In the genomic region with DNA sequence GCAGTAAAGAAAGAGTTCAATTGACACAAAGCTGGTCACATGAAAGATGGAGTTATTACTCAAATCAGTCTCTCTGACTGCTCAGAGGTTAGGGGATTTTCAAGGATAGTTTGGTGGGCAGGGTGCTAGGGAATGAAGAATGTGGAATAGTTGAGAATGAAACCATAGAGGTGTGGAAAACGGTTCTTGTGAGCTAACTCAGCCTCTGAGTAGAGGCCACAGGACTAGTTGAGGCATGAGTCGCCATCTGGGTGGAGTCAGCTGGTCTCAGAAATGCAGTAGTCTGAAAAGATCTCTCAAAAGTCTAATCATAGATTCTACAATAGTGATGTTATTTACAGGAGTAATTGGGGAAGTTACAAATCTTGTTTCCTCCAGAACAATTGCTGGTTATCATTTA, we compare ENCODE assay signal across 29 cellular contexts.
DNase-seq lines count a peak whose midpoint lies in the region; ATAC-seq, FAIRE-seq and TF ChIP-seq lines count a peak whose summit lies in the region.
"Had no signal": no experiment of that assay in that cellular context is flagged by ENCODE, and none has a peak within 500 bp of the region (broad histone marks: within the 10 kb centered on the region; RNA-seq: fewer than 3 reads in every experiment).

No MANE protein-coding gene starts in this region.

- H3K9me3 ChIP-seq in naive thymus-derived CD4-positive, alpha-beta T cell (ENCODE audit: control insufficient read depth in 2 of 3, low read length in 3 of 3) = no peaks in the 10 kb centered on the region
- H3K9me3 ChIP-seq: breast epithelium, esophagus muscularis mucosa, sigmoid colon, upper lobe of left lung had no signal

- H3K4me1 Mint-ChIP-seq in naive thymus-derived CD4-positive, alpha-beta T cell = peaks cover 0 to 4% (median 0%) of the 10 kb centered on the region in 7 donors
- no peaks in the 10 kb centered on the region for H3K4me1 Mint-ChIP-seq in T-cell
- H3K4me1 Mint-ChIP-seq: activated naive CD8-positive, alpha-beta T cell treated with anti-CD3 and anti-CD28 coated beads, Interleukin-2, amount 50 U/mL, for 24 hours had no signal

- in situ Hi-C loops in brain microvascular endothelial cell (cut with HindIII; ENCODE audit: low pct_ligation_motif_present, low sequenced_read_pairs) = no loop called here

- H3K27ac ChIP-seq in brain microvascular endothelial cell = no peak overlapping the region
- no peak overlapping the region for H3K27ac ChIP-seq in naive thymus-derived CD4-positive, alpha-beta T cell (ENCODE audit: low read depth, low read length)
- H3K27ac ChIP-seq: breast epithelium, coronary artery, esophagus muscularis mucosa, PC-9, sigmoid colon, upper lobe of left lung had no signal

- peaks cover 34 to 59% (median 51%) of the 10 kb centered on the region in 5 donors for H3K27me3 Mint-ChIP-seq in naive thymus-derived CD4-positive, alpha-beta T cell
- peaks cover 35 to 37% of the 10 kb centered on the region in 2 donors for H3K27me3 Mint-ChIP-seq in T-cell

- H3K36me3 Mint-ChIP-seq in naive thymus-derived CD4-positive, alpha-beta T cell = peaks cover 0 to 3% (median 0%) of the 10 kb centered on the region in 5 donors
- no peaks in the 10 kb centered on the region for H3K36me3 Mint-ChIP-seq in T-cell
- H3K36me3 Mint-ChIP-seq: CD8-positive, alpha-beta T cell had no signal

- POLR2A ChIA-PET in naive thymus-derived CD4-positive, alpha-beta T cell (lab: Charles Lee) = no interaction called here
- POLR2A ChIA-PET in T-cell (lab: Charles Lee) = interaction anchor here in 1 of 2 donors (0.6 kb wide), 1 partner anchor 28 kb away, joined by 3 read pairs; no protein-coding TSS in a partner anchor

- no peaks in the 10 kb centered on the region for H3K36me3 ChIP-seq in brain microvascular endothelial cell (replicated peaks)
- H3K36me3 ChIP-seq in naive thymus-derived CD4-positive, alpha-beta T cell (ENCODE audit: control insufficient read depth in 2 of 3, insufficient read depth in 3 of 3, low read length in 3 of 3) = no peaks in the 10 kb centered on the region
- H3K36me3 ChIP-seq: breast epithelium, esophagus muscularis mucosa, sigmoid colon, upper lobe of left lung had no signal

- no peak overlapping the region for H3K4me3 Mint-ChIP-seq in naive thymus-derived CD4-positive, alpha-beta T cell
- no peak overlapping the region for H3K4me3 Mint-ChIP-seq in T-cell
- H3K4me3 Mint-ChIP-seq: activated CD8-positive, alpha-beta T cell treated with anti-CD3 and anti-CD28 coated beads, Interleukin-2, amount 10 ng/mL, durations not matched to agents 7 days and 5 days; activated naive CD8-positive, alpha-beta T cell treated with anti-CD3 and anti-CD28 coated beads, Interleukin-2, amount 50 U/mL, for 24 hours; CD8-positive, alpha-beta T cell; H9 had no signal

- H3K4me1 ChIP-seq in naive thymus-derived CD4-positive, alpha-beta T cell (ENCODE audit: control insufficient read depth in 2 of 2, insufficient read depth in 2 of 2, low read length in 2 of 2) = no peaks in the 10 kb centered on the region
- H3K4me1 ChIP-seq: breast epithelium, esophagus muscularis mucosa, sigmoid colon, upper lobe of left lung had no signal

- TF ChIP-seq CTCF in brain microvascular endothelial cell (IDR thresholded peaks at IDR 0.05; ENCODE audit: low read depth, low read length, missing control alignments) = no peak

- peaks cover 0 to 6% (median 0%) of the 10 kb centered on the region in 11 donors for H3K9me3 Mint-ChIP-seq in naive thymus-derived CD4-positive, alpha-beta T cell
- no peaks in the 10 kb centered on the region for H3K9me3 Mint-ChIP-seq in T-cell
- H3K9me3 Mint-ChIP-seq: activated naive CD8-positive, alpha-beta T cell treated with anti-CD3 and anti-CD28 coated beads, Interleukin-2, amount 50 U/mL, for 24 hours; CD8-positive, alpha-beta T cell; H9 had no signal

- peak; percentile 43 for ATAC-seq in HG02610 (IDR thresholded peaks at IDR 0.05; ENCODE audit: unreplicated experiment)
- ATAC-seq in naive thymus-derived CD4-positive, alpha-beta T cell = peak; percentile 26
- ATAC-seq in T-cell (replicated peaks in 1 of 4) = no peak
- no peak for ATAC-seq in HG03469 (IDR thresholded peaks at IDR 0.05; ENCODE audit: unreplicated experiment)
- ATAC-seq in GM19023 (IDR thresholded peaks at IDR 0.05; ENCODE audit: unreplicated experiment) = no peak
- ATAC-seq: activated CD8-positive, alpha-beta T cell treated with anti-CD3 and anti-CD28 coated beads, Interleukin-2, amount 10 ng/mL, durations not matched to agents 7 days and 5 days; activated naive CD8-positive, alpha-beta T cell treated with anti-CD3 and anti-CD28 coated beads, Interleukin-2, amount 50 U/mL, for 24 hours; CD8-positive, alpha-beta T cell had no signal

- no peak overlapping the region for H3K27ac Mint-ChIP-seq in naive thymus-derived CD4-positive, alpha-beta T cell
- H3K27ac Mint-ChIP-seq in T-cell = no peak overlapping the region
- H3K27ac Mint-ChIP-seq: activated CD8-positive, alpha-beta T cell treated with anti-CD3 and anti-CD28 coated beads, Interleukin-2, amount 10 ng/mL, durations not matched to agents 7 days and 5 days; activated naive CD8-positive, alpha-beta T cell treated with anti-CD3 and anti-CD28 coated beads, Interleukin-2, amount 50 U/mL, for 24 hours; CD8-positive, alpha-beta T cell; H9 had no signal

- CTCF ChIA-PET in naive thymus-derived CD4-positive, alpha-beta T cell (lab: Charles Lee) = no interaction called here
- CTCF ChIA-PET in T-cell (lab: Charles Lee) = no interaction called here

- no peaks in the 10 kb centered on the region for H3K27me3 ChIP-seq in brain microvascular endothelial cell (replicated peaks)
- peaks cover 5 to 6% of the 10 kb centered on the region in 2 donors for H3K27me3 ChIP-seq in naive thymus-derived CD4-positive, alpha-beta T cell (ENCODE audit: control insufficient read depth in 2 of 2, insufficient read depth in 2 of 2, low read length in 2 of 2)
- H3K27me3 ChIP-seq: breast epithelium, esophagus muscularis mucosa, sigmoid colon, upper lobe of left lung had no signal

- intact Hi-C loops in naive thymus-derived CD4-positive, alpha-beta T cell (cut with micrococcal nuclease) = loop anchor here in 1 of 2 donors (5.0 kb wide), 1 partner anchor 489 kb away; no protein-coding TSS in a partner anchor

- no peak for FAIRE-seq in frontal cortex (lab: Jason Lieb, UNC)
- FAIRE-seq: G401.6, islet of Langerhans had no signal

- DNase-seq in OCI-M1 (lab: John Stamatoyannopoulos, UW) (peak; percentile 4), brain microvascular endothelial cell (peak; percentile 39), frontal cortex (ENCODE audit: low spot score in 2 of 2) (no peak), T-cell (no peak)
- DNase-seq in naive thymus-derived CD4-positive, alpha-beta T cell = no peak
- DNase-seq: activated CD4-positive, CD25-positive, alpha-beta regulatory T cell treated with anti-CD3 and anti-CD28 coated beads, Interleukin-2, amount 50 U/mL, for 72 hours; activated CD8-positive, alpha-beta T cell treated with anti-CD3 and anti-CD28 coated beads, Interleukin-2, amount 10 ng/mL, durations not matched to agents 7 days and 5 days; activated gamma-delta T cell treated with Interleukin-2 at 50 U/mL for 16 hours; activated naive CD8-positive, alpha-beta T cell treated with anti-CD3 and anti-CD28 coated beads, Interleukin-2, amount 50 U/mL, for 24 hours; activated T-cell treated with anti-CD3 and anti-CD28 coated beads for 4 hours; CD8-positive, alpha-beta T cell; DMS 273 treated with DMSO at 0.1 percent for 48 hours; H9; NCI-H1417; NCI-H2081 treated with DMSO at 0.1 percent for 48 hours; NCI-H446; PC-9; SHP77; sigmoid colon; SW 1271; upper lobe of left lung had no signal

- no peak overlapping the region for H3K4me3 ChIP-seq in brain microvascular endothelial cell (ENCODE audit: low read depth, low read length)
- H3K4me3 ChIP-seq in naive thymus-derived CD4-positive, alpha-beta T cell (ENCODE audit: low read length) = no peak overlapping the region
- H3K4me3 ChIP-seq: breast epithelium, coronary artery, esophagus muscularis mucosa, PC-9, sigmoid colon, upper lobe of left lung had no signal

Comparison
In these comparisons a context has a peak if more than half of its experiments do, and no peak if none do; other contexts are left out.
1. ATAC-seq: peak in HG02610 (single experiment) and naive thymus-derived CD4-positive, alpha-beta T cell (single experiment); none in T-cell (0 of 4), HG03469 (single experiment) and GM19023 (single experiment).
2. DNase-seq: peak in OCI-M1 (single experiment) and brain microvascular endothelial cell (single experiment); none in naive thymus-derived CD4-positive, alpha-beta T cell (0 of 9), frontal cortex (0 of 2) and T-cell (0 of 34).